In the genomic region with DNA sequence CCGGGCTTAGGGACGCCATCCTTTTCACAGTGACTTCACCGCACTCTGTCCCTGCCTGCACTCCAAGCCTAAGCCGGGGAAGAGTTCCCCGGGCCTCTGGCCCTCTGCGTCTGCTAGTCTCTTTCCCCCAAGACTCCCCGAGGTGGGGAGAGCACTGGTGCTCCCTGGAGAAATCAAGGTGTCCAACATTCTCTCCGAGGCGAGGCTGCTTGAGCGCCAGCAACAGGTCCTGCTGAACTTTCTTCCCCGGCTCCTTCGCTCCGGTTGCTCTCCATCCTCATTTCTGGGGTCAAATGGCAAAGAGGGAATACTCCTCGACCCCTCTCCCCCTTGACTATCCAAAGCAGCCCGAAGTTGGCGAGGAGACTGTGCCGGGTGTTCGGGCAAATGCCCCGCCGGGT, we compare ENCODE assay signal across 2 cellular contexts.
A peak's percentile ranks its signal among the peaks of the same experiment; 100 is the strongest.
TF ChIP-seq lines count a peak whose summit lies in the region.

No MANE protein-coding gene starts in this region.

TF ChIP-seq in GM23338, 12 proteins besides CTCF, POLR2A, EP300 and RAD21 (continued from another document):
- TF ChIP-seq ETS1 (IDR thresholded peaks at IDR 0.05) (no peak), CREB1 (CRISPR knock-in tag; IDR thresholded peaks at IDR 0.05; ENCODE audit: low read depth) (no peak), JUNB (IDR thresholded peaks at IDR 0.05; ENCODE audit: unreplicated experiment) (no peak), EZH2 (IDR thresholded peaks at IDR 0.05; ENCODE audit: low read depth, unreplicated experiment) (peak; percentile 97)
- TF ChIP-seq, protein P1, sequence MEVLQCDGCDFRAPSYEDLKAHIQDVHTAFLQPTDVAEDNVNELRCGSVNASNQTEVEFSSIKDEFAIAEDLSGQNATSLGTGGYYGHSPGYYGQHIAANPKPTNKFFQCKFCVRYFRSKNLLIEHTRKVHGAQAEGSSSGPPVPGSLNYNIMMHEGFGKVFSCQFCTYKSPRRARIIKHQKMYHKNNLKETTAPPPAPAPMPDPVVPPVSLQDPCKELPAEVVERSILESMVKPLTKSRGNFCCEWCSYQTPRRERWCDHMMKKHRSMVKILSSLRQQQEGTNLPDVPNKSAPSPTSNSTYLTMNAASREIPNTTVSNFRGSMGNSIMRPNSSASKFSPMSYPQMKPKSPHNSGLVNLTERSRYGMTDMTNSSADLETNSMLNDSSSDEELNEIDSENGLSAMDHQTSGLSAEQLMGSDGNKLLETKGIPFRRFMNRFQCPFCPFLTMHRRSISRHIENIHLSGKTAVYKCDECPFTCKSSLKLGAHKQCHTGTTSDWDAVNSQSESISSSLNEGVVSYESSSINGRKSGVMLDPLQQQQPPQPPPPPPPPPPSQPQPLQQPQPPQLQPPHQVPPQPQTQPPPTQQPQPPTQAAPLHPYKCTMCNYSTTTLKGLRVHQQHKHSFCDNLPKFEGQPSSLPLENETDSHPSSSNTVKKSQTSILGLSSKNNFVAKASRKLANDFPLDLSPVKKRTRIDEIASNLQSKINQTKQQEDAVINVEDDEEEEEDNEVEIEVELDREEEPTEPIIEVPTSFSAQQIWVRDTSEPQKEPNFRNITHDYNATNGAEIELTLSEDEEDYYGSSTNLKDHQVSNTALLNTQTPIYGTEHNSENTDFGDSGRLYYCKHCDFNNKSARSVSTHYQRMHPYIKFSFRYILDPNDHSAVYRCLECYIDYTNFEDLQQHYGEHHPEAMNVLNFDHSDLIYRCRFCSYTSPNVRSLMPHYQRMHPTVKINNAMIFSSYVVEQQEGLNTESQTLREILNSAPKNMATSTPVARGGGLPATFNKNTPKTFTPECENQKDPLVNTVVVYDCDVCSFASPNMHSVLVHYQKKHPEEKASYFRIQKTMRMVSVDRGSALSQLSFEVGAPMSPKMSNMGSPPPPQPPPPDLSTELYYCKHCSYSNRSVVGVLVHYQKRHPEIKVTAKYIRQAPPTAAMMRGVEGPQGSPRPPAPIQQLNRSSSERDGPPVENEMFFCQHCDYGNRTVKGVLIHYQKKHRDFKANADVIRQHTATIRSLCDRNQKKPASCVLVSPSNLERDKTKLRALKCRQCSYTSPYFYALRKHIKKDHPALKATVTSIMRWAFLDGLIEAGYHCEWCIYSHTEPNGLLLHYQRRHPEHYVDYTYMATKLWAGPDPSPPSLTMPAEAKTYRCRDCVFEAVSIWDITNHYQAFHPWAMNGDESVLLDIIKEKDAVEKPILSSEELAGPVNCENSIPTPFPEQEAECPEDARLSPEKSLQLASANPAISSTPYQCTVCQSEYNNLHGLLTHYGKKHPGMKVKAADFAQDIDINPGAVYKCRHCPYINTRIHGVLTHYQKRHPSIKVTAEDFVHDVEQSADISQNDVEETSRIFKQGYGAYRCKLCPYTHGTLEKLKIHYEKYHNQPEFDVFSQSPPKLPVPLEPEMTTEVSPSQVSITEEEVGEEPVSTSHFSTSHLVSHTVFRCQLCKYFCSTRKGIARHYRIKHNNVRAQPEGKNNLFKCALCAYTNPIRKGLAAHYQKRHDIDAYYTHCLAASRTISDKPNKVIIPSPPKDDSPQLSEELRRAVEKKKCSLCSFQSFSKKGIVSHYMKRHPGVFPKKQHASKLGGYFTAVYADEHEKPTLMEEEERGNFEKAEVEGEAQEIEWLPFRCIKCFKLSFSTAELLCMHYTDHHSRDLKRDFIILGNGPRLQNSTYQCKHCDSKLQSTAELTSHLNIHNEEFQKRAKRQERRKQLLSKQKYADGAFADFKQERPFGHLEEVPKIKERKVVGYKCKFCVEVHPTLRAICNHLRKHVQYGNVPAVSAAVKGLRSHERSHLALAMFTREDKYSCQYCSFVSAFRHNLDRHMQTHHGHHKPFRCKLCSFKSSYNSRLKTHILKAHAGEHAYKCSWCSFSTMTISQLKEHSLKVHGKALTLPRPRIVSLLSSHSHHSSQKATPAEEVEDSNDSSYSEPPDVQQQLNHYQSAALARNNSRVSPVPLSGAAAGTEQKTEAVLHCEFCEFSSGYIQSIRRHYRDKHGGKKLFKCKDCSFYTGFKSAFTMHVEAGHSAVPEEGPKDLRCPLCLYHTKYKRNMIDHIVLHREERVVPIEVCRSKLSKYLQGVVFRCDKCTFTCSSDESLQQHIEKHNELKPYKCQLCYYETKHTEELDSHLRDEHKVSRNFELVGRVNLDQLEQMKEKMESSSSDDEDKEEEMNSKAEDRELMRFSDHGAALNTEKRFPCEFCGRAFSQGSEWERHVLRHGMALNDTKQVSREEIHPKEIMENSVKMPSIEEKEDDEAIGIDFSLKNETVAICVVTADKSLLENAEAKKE (CRISPR knock-in tag; IDR thresholded peaks at IDR 0.05), result no peak

TF ChIP-seq in HEK293T, 16 proteins besides CTCF, POLR2A, EP300 and RAD21 (continued from another document):
- TF ChIP-seq ZNF384 (IDR thresholded peaks at IDR 0.05), result no peak
- TF ChIP-seq L3MBTL2 (conservative IDR thresholded peaks at IDR 0.05), result no peak
